Comparison of ENCODE assay signal across 18 cellular contexts in genomic region chr20:62755817-62756724, GRCh38. TPM values are rescaled to one million over a fixed set of nuclear protein-coding genes. Genes with fewer than 3 reads are reported as not detected.
A peak's percentile ranks its signal among the peaks of the same experiment; 100 is the strongest.
DNase-seq lines count a peak whose midpoint lies in the region; ATAC-seq and TF ChIP-seq lines count a peak whose summit lies in the region.
"Had no signal": no experiment of that assay in that cellular context is flagged by ENCODE, and none has a peak within 500 bp of the region (broad histone marks: within the 10 kb centered on the region; RNA-seq: fewer than 3 reads in every experiment).

No MANE protein-coding gene starts in this region.

- H3K36me3 ChIP-seq in neuronal stem cell (replicated peaks in 1 of 2; ENCODE audit: control insufficient read depth in 2 of 2, insufficient read depth in 2 of 2, low read length in 2 of 2) (no peaks in the 10 kb centered on the region), ascending aorta (no peaks in the 10 kb centered on the region)
- H3K36me3 ChIP-seq: gastrocnemius medialis, tibial nerve had no signal

- no peak overlapping the region for H4K8ac ChIP-seq in neuronal stem cell (ENCODE audit: low read depth, low read length)

- H4K91ac ChIP-seq in neuronal stem cell (ENCODE audit: low read depth, low read length, poor library complexity): no peak overlapping the region

- H3K9me3 ChIP-seq in neuronal stem cell (replicated peaks in 1 of 2; ENCODE audit: control insufficient read depth in 2 of 2, insufficient read depth in 1 of 2, low read depth in 1 of 2, low read length in 2 of 2) (peaks cover 0 to 2% of the 10 kb centered on the region in 2 donors), ascending aorta (no peaks in the 10 kb centered on the region)
- H3K9me3 ChIP-seq: BLaER1, gastrocnemius medialis had no signal

- no peak overlapping the region for H3K4me3 ChIP-seq in neuronal stem cell (ENCODE audit: low read length in 2 of 2)
- H3K4me3 ChIP-seq in ascending aorta: no peak overlapping the region
- H3K4me3 ChIP-seq: BLaER1, coronary artery, gastrocnemius medialis, tibial nerve had no signal

- ATAC-seq in foreskin keratinocyte: peak; percentile 10
- ATAC-seq: gastrocnemius medialis, PC-3 had no signal

- H3K4me2 ChIP-seq in neuronal stem cell (ENCODE audit: insufficient read depth, low read length, poor library complexity, severe bottlenecking): no peak overlapping the region
- H3K4me2 ChIP-seq: BLaER1 had no signal

- peak overlapping the region; percentile 7 for H2BK12ac ChIP-seq in neuronal stem cell (ENCODE audit: low read length)

- H3K23ac ChIP-seq in neuronal stem cell (ENCODE audit: low read depth, low read length, poor library complexity): no peak overlapping the region

- H3K79me1 ChIP-seq in neuronal stem cell (ENCODE audit: low read depth, low read length): no peaks in the 10 kb centered on the region

- no peak overlapping the region for H3K14ac ChIP-seq in neuronal stem cell (ENCODE audit: low read length)

- peaks cover 4% of the 10 kb centered on the region for H3K27me3 ChIP-seq in foreskin keratinocyte
- peaks cover 0 to 21% (median 2%) of the 10 kb centered on the region in 3 experiments for H3K27me3 ChIP-seq in neuronal stem cell (ENCODE audit: control insufficient read depth in 3 of 3, insufficient read depth in 3 of 3, low read depth in 1 of 3, low read length in 3 of 3)
- H3K27me3 ChIP-seq in ascending aorta: no peaks in the 10 kb centered on the region
- H3K27me3 ChIP-seq: BLaER1 had no signal

- no peak overlapping the region for H2AFZ ChIP-seq in neuronal stem cell (ENCODE audit: low read length)

- peaks cover 3% of the 10 kb centered on the region for H3K4me1 ChIP-seq in foreskin keratinocyte
- H3K4me1 ChIP-seq in neuronal stem cell (ENCODE audit: control insufficient read depth in 2 of 2, insufficient read depth in 1 of 2, low read depth in 1 of 2, low read length in 2 of 2): peaks cover 16 to 24% of the 10 kb centered on the region in 2 donors
- no peaks in the 10 kb centered on the region for H3K4me1 ChIP-seq in ascending aorta
- H3K4me1 ChIP-seq: gastrocnemius medialis had no signal

- H2BK15ac ChIP-seq in neuronal stem cell (ENCODE audit: low read length): peak overlapping the region; percentile 19

- H2BK5ac ChIP-seq in neuronal stem cell (ENCODE audit: low read length): no peak overlapping the region

- H3K27ac ChIP-seq in foreskin keratinocyte: no peak overlapping the region
- no peak overlapping the region for H3K27ac ChIP-seq in neuronal stem cell (replicated peaks; ENCODE audit: low read length)
- no peak overlapping the region for H3K27ac ChIP-seq in ascending aorta
- H3K27ac ChIP-seq: BLaER1, coronary artery, gastrocnemius medialis, tibial nerve had no signal

- no CpG with 5 or more reads among the region's 10 CpGs for WGBS in neuronal stem cell (ENCODE audit: extremely low coverage in 2 of 2, insufficient read length in 2 of 2, insufficient replicate concordance in 1 of 2), 2 donors

- H3K9ac ChIP-seq in neuronal stem cell (ENCODE audit: low read depth, low read length, poor library complexity): no peak overlapping the region
- H3K9ac ChIP-seq: BLaER1 had no signal

- intact Hi-C loops in ascending aorta (cut with DNase I): no loop called here

- H2BK120ac ChIP-seq in neuronal stem cell (ENCODE audit: low read depth, low read length): no peak overlapping the region

- no peak overlapping the region for H3K18ac ChIP-seq in neuronal stem cell (ENCODE audit: low read length)

- peak; percentile 47 for DNase-seq in HT-29 (ENCODE audit: low spot score)
- DNase-seq in NCI-H2196 treated with DMSO at 0.1 percent for 48 hours (lab: John Stamatoyannopoulos, UW; ENCODE audit: unreplicated experiment): peak; percentile 12
- DNase-seq in foreskin keratinocyte: no peak
- no peak for DNase-seq in neuronal stem cell (ENCODE audit: low spot score)
- DNase-seq in dedifferentiated amniotic fluid mesenchymal stem cell (ENCODE audit: extremely low spot score): no peak
- no peak for DNase-seq in NCI-H2029 treated with DMSO at 0.1 percent for 48 hours (lab: John Stamatoyannopoulos, UW)
- DNase-seq in ascending aorta (ENCODE audit: low spot score in 2 of 2): no peak
- DNase-seq: activated CD4-positive, alpha-beta T cell treated with anti-CD3 and anti-CD28 coated beads, Interleukin-2, amount 10 ng/mL, durations not matched to agents 24 days and 14 days; gastrocnemius medialis; H9; mesendoderm; NCI-H1436 treated with DMSO at 0.1 percent for 48 hours; NCI-H510A; PC-3; stimulated activated naive CD4-positive, alpha-beta T cell had no signal

- TF ChIP-seq CTCF in foreskin keratinocyte (conservative IDR thresholded peaks at IDR 0.05): no peak
- TF ChIP-seq CTCF in ascending aorta (IDR thresholded peaks at IDR 0.05): no peak

- no peak overlapping the region for H3K4ac ChIP-seq in neuronal stem cell (ENCODE audit: low read length)

- H2AK5ac ChIP-seq in neuronal stem cell (ENCODE audit: low read depth, low read length): peak overlapping the region; percentile 66

RNA-seq across cellular contexts. Expression of gene MRGBP, which starts 40.2 kb away (rescaled TPM):
- total RNA-seq in HT-29 (2014; rRNA removed; shearing (Covaris generic)): 88.8 and 98.8 TPM in 2 replicates
- total RNA-seq in foreskin keratinocyte: 25.3 and 26.5 TPM in 2 replicates
- 20.5 and 23.1 TPM in 2 replicates for polyA plus RNA-seq in foreskin keratinocyte
- 15.5 TPM for polyA plus RNA-seq in neuronal stem cell (2013, experiment 1 of 2)
- polyA plus RNA-seq in neuronal stem cell (2013, experiment 2 of 2): 15.6 TPM
- total RNA-seq in ascending aorta: 5.7 TPM

RNA-seq across cellular contexts. Expression of gene NTSR1, which starts 47.4 kb away (rescaled TPM):
- total RNA-seq in HT-29 (2014; rRNA removed; shearing (Covaris generic)): 76.6 and 78.7 TPM in 2 replicates
- 2.3 and 2.8 TPM in 2 replicates for total RNA-seq in foreskin keratinocyte
- 3.1 and 3.3 TPM in 2 replicates for polyA plus RNA-seq in foreskin keratinocyte
- polyA plus RNA-seq in neuronal stem cell (2013, experiment 1 of 2): 0.28 TPM
- polyA plus RNA-seq in neuronal stem cell (2013, experiment 2 of 2): 0.21 TPM
- not detected for total RNA-seq in ascending aorta
- total RNA-seq: activated CD4-positive, alpha-beta T cell treated with anti-CD3 and anti-CD28 coated beads, Interleukin-2, amount 10 ng/mL, durations not matched to agents 24 days and 14 days had no signal

RNA-seq across cellular contexts. Expression of gene OGFR, which starts 48.6 kb away (rescaled TPM):
- 197 and 202 TPM in 2 replicates for total RNA-seq in HT-29 (2014; rRNA removed; shearing (Covaris generic))
- total RNA-seq in foreskin keratinocyte (45.2 and 46.3 TPM in 2 replicates), ascending aorta (77.4 TPM)
- 45.9 and 54.3 TPM in 2 replicates for polyA plus RNA-seq in foreskin keratinocyte
- polyA plus RNA-seq in neuronal stem cell (2013, experiment 1 of 2): 15.0 TPM
- 14.7 TPM for polyA plus RNA-seq in neuronal stem cell (2013, experiment 2 of 2)

Comparison
In these comparisons a context has a peak if more than half of its experiments do, and no peak if none do; other contexts are left out.
1. DNase-seq: peak in HT-29 (single experiment) and NCI-H2196 treated with DMSO at 0.1 percent for 48 hours (single experiment); none in foreskin keratinocyte (0 of 2), neuronal stem cell (single experiment), dedifferentiated amniotic fluid mesenchymal stem cell (single experiment), NCI-H2029 treated with DMSO at 0.1 percent for 48 hours (single experiment) and ascending aorta (0 of 2).
2. RNA of gene NTSR1, which starts 47.4 kb away (total RNA-seq): 76.6 to 78.7 TPM in HT-29; 2.3 to 2.8 TPM in foreskin keratinocyte and not detected in ascending aorta (single experiment); every median in the first group is over 10 times any median in the second.